20 cellular contexts compared by ENCODE assay signal in the genomic region with DNA sequence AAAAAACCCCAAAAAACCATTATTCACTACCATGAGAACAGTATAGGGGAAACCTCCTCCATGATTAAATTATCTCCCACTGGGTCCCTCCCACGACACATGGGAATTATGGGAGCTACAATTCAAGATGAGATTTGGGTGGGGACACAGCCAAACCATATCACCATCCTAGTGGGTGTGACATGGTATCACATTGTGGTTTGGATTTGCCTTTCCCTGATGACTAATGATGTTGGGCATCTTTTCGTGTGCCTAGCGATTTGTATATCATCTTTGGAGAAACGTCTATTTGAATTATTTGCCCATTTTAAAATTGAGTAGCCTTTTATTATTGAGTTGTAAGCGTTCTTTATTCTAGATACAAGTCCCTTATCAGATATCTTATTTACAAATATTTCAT. TPM values are rescaled to one million over a fixed set of nuclear protein-coding genes. Genes with fewer than 3 reads are reported as not detected.
DNase-seq lines count a peak whose midpoint lies in the region; ATAC-seq and TF ChIP-seq lines count a peak whose summit lies in the region.
"Had no signal": no experiment of that assay in that cellular context is flagged by ENCODE, and none has a peak within 500 bp of the region (broad histone marks: within the 10 kb centered on the region; RNA-seq: fewer than 3 reads in every experiment).

No MANE protein-coding gene starts in this region.

- H3K27me3 Mint-ChIP-seq in HFFc6 (ENCODE audit: insufficient read depth): no peaks in the 10 kb centered on the region; the same call in 1 of the 2 replicates

- intact Hi-C loops in head of caudate nucleus (cut with DNase I): no loop called here

- H3K27ac Mint-ChIP-seq in HFFc6: no peak overlapping the region
- H3K27ac Mint-ChIP-seq: B cell; CD4-positive, alpha-beta T cell; CD8-positive, alpha-beta T cell had no signal

- DNase-seq in A172 (ENCODE audit: low spot score): peak; percentile 59
- no peak for DNase-seq in HFFc6
- peak; percentile 58 for DNase-seq in RPMI7951 (ENCODE audit: low read depth)
- no peak for DNase-seq in head of caudate nucleus
- no peak for DNase-seq in DMS153 (lab: John Stamatoyannopoulos, UW)
- DNase-seq: 8988T; AML-193; Caco-2; Calu3; CD4-positive, alpha-beta T cell; CD8-positive, alpha-beta T cell; DMS53; DMS79; DND-41; EL; GDM1 had no signal

- H3K36me3 Mint-ChIP-seq in HFFc6 (ENCODE audit: low read depth): no peaks in the 10 kb centered on the region
- H3K36me3 Mint-ChIP-seq: CD8-positive, alpha-beta T cell had no signal

- no peaks in the 10 kb centered on the region for H3K9me3 Mint-ChIP-seq in HFFc6
- H3K9me3 Mint-ChIP-seq: CD4-positive, alpha-beta T cell; CD8-positive, alpha-beta T cell had no signal

- no peak overlapping the region for H3K4me3 Mint-ChIP-seq in HFFc6
- H3K4me3 Mint-ChIP-seq: B cell; CD4-positive, alpha-beta T cell; CD8-positive, alpha-beta T cell had no signal

- peak; percentile 9; the same call in 1 of the 2 replicates for TF ChIP-seq CTCF in HFFc6 (IDR thresholded peaks at IDR 0.05)

- peaks cover 59% of the 10 kb centered on the region for H3K4me1 Mint-ChIP-seq in HFFc6 (ENCODE audit: low read depth)
- H3K4me1 Mint-ChIP-seq: B cell had no signal

- ATAC-seq in GM19455 (IDR thresholded peaks at IDR 0.05; ENCODE audit: unreplicated experiment): no peak
- ATAC-seq: A549; CD8-positive, alpha-beta T cell; GM12878 had no signal

RNA-seq across cellular contexts. Expression of a gene that starts 8.7 kb away (rescaled TPM):
- 20.4 and 24.4 TPM in 2 replicates for total RNA-seq in A172 (2014; rRNA removed; shearing (Covaris generic))
- 10 to 100 TPM; 31.2 to 37.4 (median 34.3) TPM for total RNA-seq in HFFc6 (2021; fragmentation: NEBNext Ultra II Directional; extraction: Animal tissue kit (Norgen Biotek cat#: 25700))
- total RNA-seq in RPMI7951 (2014; rRNA removed; shearing (Covaris generic)): 40.1 and 46.7 TPM in 2 replicates
- total RNA-seq: B cell; CD8-positive, alpha-beta T cell had no signal

Comparison
In these comparisons a context has a peak if more than half of its experiments do, and no peak if none do; other contexts are left out.
1. DNase-seq: peak in A172 (single experiment) and RPMI7951 (single experiment); none in HFFc6 (single experiment), head of caudate nucleus (0 of 42) and DMS153 (single experiment).